7 cellular contexts compared by ENCODE assay signal in genomic region chr3:123447749-123448502, GRCh38. TPM values are rescaled to one million over a fixed set of nuclear protein-coding genes. Genes with fewer than 3 reads are reported as not detected.
DNase-seq lines count a peak whose midpoint lies in the region; ATAC-seq and TF ChIP-seq lines count a peak whose summit lies in the region.

No MANE protein-coding gene starts in this region.

- H3K36me3 ChIP-seq in H7 (replicated peaks; ENCODE audit: control insufficient read depth, insufficient read depth, low read length): no peaks in the 10 kb centered on the region
- H3K36me3 ChIP-seq in neuron (ENCODE audit: insufficient read depth, low read length): no peaks in the 10 kb centered on the region

- H3K27me3 ChIP-seq in H7 (ENCODE audit: control insufficient read depth, insufficient read depth, low read length) (peaks cover 52% of the 10 kb centered on the region), neuron (ENCODE audit: insufficient read depth, low read length) (peaks cover 44% of the 10 kb centered on the region)

- peak overlapping the region; percentile 91 for H2AFZ ChIP-seq in neuron (ENCODE audit: low read depth, low read length)

- peaks cover 3% of the 10 kb centered on the region for H3K9me3 ChIP-seq in neuron (ENCODE audit: low read length)

- peaks cover 7% of the 10 kb centered on the region for H3K4me1 ChIP-seq in neuron (ENCODE audit: insufficient read depth, low read length)

- peak overlapping the region; percentile 59 for H3K4me3 ChIP-seq in H7 (ENCODE audit: insufficient read depth, low read depth, low read length)
- H3K4me3 ChIP-seq in epithelial cell of esophagus (ENCODE audit: low read length): no peak overlapping the region
- H3K4me3 ChIP-seq in neuron (ENCODE audit: low read length): peak overlapping the region; percentile 64

- ATAC-seq in HG03457 (IDR thresholded peaks at IDR 0.05; ENCODE audit: unreplicated experiment): no peak
- no peak for ATAC-seq in HG02852 (IDR thresholded peaks at IDR 0.05; ENCODE audit: unreplicated experiment)

- DNase-seq in H7 (peak; percentile 96), epithelial cell of esophagus (ENCODE audit: low read depth) (peak; percentile 33), SW480 (ENCODE audit: low spot score) (no peak)
- DNase-seq in activated CD4-positive, CD25-positive, alpha-beta regulatory T cell treated with anti-CD3 and anti-CD28 coated beads, Interleukin-2, amount 50 U/mL, for 72 hours: peak; percentile 40

- TF ChIP-seq CTCF in epithelial cell of esophagus (IDR thresholded peaks at IDR 0.05; ENCODE audit: insufficient read depth, low read depth, low read length, missing control alignments): no peak

RNA-seq across cellular contexts. Expression of gene ADCY5, which starts 1.0 kb away (rescaled TPM):
- total RNA-seq in H7 (2014; rRNA removed; shearing (Covaris generic)): 2.4 and 5.1 TPM in 2 replicates
